2 cellular contexts compared by ENCODE assay signal in the genomic region with DNA sequence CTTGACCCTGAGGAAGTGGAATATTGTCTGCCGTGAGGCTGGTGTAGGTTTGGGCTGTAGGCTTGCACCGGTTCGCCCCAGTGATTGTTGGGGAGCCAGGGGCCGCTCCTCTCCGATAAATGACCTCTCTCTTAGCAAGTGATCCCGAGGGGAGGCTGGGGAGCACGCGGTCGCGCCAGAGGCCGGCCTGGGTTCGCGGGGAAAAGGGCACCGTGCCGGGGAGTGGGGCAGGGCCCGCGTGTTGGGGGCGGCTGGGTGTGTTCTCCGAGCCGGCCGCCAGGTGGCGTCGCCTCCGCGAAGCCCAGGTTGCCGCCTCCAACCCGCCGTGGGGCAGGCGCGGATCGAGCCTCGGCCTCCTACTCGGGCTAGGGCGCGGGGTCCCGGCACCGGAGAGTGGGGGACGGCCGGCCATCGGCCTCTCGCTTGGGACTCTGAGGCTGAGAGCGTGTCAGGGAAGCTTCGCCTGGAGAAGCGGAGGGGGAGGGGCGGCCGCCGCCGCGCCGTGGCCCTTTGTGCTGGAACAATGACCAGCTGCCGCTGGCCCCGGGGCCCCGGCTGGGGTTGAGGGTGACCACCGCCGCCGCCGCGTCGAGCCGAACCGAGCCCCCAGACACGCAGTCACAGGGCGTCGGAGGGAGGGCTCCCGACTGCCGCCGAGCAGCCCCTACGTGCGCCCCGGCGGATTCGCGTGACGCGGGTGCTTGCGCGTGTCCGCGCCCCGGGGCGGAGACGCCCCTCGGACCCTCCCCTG.
TF ChIP-seq lines count a peak whose summit lies in the region.

No MANE protein-coding gene starts in this region.

TF ChIP-seq in HEK293, 187 proteins besides CTCF, POLR2A, EP300 and RAD21 (continued from another document and continues in another):
- TF ChIP-seq, protein P1, sequence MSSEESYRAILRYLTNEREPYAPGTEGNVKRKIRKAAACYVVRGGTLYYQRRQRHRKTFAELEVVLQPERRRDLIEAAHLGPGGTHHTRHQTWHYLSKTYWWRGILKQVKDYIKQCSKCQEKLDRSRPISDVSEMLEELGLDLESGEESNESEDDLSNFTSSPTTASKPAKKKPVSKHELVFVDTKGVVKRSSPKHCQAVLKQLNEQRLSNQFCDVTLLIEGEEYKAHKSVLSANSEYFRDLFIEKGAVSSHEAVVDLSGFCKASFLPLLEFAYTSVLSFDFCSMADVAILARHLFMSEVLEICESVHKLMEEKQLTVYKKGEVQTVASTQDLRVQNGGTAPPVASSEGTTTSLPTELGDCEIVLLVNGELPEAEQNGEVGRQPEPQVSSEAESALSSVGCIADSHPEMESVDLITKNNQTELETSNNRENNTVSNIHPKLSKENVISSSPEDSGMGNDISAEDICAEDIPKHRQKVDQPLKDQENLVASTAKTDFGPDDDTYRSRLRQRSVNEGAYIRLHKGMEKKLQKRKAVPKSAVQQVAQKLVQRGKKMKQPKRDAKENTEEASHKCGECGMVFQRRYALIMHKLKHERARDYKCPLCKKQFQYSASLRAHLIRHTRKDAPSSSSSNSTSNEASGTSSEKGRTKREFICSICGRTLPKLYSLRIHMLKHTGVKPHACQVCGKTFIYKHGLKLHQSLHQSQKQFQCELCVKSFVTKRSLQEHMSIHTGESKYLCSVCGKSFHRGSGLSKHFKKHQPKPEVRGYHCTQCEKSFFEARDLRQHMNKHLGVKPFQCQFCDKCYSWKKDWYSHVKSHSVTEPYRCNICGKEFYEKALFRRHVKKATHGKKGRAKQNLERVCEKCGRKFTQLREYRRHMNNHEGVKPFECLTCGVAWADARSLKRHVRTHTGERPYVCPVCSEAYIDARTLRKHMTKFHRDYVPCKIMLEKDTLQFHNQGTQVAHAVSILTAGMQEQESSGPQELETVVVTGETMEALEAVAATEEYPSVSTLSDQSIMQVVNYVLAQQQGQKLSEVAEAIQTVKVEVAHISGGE (tag by site-specific recombination; conservative IDR thresholded peaks at IDR 0.05; ENCODE audit: low read depth) = peak; percentile 25
- no peak for TF ChIP-seq ZNF404 (tag by site-specific recombination; IDR thresholded peaks at IDR 0.05)
- no peak for TF ChIP-seq ZNF747 (tag by site-specific recombination; IDR thresholded peaks at IDR 0.05)
- TF ChIP-seq, protein P2, sequence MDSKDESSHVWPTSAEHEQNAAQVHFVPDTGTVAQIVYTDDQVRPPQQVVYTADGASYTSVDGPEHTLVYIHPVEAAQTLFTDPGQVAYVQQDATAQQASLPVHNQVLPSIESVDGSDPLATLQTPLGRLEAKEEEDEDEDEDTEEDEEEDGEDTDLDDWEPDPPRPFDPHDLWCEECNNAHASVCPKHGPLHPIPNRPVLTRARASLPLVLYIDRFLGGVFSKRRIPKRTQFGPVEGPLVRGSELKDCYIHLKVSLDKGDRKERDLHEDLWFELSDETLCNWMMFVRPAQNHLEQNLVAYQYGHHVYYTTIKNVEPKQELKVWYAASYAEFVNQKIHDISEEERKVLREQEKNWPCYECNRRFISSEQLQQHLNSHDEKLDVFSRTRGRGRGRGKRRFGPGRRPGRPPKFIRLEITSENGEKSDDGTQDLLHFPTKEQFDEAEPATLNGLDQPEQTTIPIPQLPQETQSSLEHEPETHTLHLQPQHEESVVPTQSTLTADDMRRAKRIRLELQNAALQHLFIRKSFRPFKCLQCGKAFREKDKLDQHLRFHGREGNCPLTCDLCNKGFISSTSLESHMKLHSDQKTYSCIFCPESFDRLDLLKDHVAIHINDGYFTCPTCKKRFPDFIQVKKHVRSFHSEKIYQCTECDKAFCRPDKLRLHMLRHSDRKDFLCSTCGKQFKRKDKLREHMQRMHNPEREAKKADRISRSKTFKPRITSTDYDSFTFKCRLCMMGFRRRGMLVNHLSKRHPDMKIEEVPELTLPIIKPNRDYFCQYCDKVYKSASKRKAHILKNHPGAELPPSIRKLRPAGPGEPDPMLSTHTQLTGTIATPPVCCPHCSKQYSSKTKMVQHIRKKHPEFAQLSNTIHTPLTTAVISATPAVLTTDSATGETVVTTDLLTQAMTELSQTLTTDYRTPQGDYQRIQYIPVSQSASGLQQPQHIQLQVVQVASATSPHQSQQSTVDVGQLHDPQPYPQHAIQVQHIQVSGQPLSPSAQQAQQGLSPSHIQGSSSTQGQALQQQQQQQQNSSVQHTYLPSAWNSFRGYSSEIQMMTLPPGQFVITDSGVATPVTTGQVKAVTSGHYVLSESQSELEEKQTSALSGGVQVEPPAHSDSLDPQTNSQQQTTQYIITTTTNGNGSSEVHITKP (tag by site-specific recombination; IDR thresholded peaks at IDR 0.05) = 0 out of 2 replicates have a peak, but pooled peaks have one; percentile 5
- TF ChIP-seq, protein P3, sequence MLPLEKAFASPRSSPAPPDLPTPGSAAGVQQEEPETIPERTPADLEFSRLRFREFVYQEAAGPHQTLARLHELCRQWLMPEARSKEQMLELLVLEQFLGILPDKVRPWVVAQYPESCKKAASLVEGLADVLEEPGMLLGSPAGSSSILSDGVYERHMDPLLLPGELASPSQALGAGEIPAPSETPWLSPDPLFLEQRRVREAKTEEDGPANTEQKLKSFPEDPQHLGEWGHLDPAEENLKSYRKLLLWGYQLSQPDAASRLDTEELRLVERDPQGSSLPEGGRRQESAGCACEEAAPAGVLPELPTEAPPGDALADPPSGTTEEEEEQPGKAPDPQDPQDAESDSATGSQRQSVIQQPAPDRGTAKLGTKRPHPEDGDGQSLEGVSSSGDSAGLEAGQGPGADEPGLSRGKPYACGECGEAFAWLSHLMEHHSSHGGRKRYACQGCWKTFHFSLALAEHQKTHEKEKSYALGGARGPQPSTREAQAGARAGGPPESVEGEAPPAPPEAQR (tag by site-specific recombination; IDR thresholded peaks at IDR 0.05) = peak; percentile 42; the same call in 1 of the 2 replicates
- no peak for TF ChIP-seq ZNF350 (tag by site-specific recombination; IDR thresholded peaks at IDR 0.05)
- no peak for TF ChIP-seq HOXD13 (CRISPR knock-in tag; IDR thresholded peaks at IDR 0.05; ENCODE audit: borderline replicate concordance)
- no peak for TF ChIP-seq ZNF280D (tag by site-specific recombination; IDR thresholded peaks at IDR 0.05)
- TF ChIP-seq SP2 (tag by site-specific recombination; IDR thresholded peaks at IDR 0.05) = peak; percentile 39

TF ChIP-seq in WTC11, 78 proteins besides CTCF, POLR2A, EP300 and RAD21 (continued from another document and continues in another):
- TF ChIP-seq ARID4B (CRISPR knock-in tag; IDR thresholded peaks at IDR 0.05; ENCODE audit: borderline replicate concordance) (peak; percentile 39; the same call in 1 of the 2 replicates), FOXK1 (CRISPR knock-in tag; IDR thresholded peaks at IDR 0.05) (no peak; the same call in 1 of the 2 replicates), FOXP1 (CRISPR knock-in tag; IDR thresholded peaks at IDR 0.05; ENCODE audit: borderline replicate concordance) (no peak), GABPB1 (CRISPR knock-in tag; IDR thresholded peaks at IDR 0.05) (no peak; the same call in 1 of the 2 replicates), ESRRA (CRISPR knock-in tag; IDR thresholded peaks at IDR 0.05; ENCODE audit: borderline replicate concordance) (peak; percentile 71; the same call in 1 of the 2 replicates), ZNF232 (CRISPR knock-in tag; IDR thresholded peaks at IDR 0.05) (peak; percentile 15; the same call in 1 of the 2 replicates), JAZF1 (CRISPR knock-in tag; IDR thresholded peaks at IDR 0.05) (no peak), HMGA2 (CRISPR knock-in tag; IDR thresholded peaks at IDR 0.05) (no peak), SMAD3 (CRISPR knock-in tag; IDR thresholded peaks at IDR 0.05; ENCODE audit: borderline replicate concordance) (no peak), RORB (CRISPR knock-in tag; IDR thresholded peaks at IDR 0.05) (no peak), IRF1 (CRISPR knock-in tag; IDR thresholded peaks at IDR 0.05) (no peak), NFYB (CRISPR knock-in tag; conservative IDR thresholded peaks at IDR 0.05; ENCODE audit: low read depth) (no peak), SOX15 (CRISPR knock-in tag; IDR thresholded peaks at IDR 0.05) (no peak), ETV6 (CRISPR knock-in tag; IDR thresholded peaks at IDR 0.05) (0 out of 2 replicates have a peak, but pooled peaks have one; percentile 8), TEAD4 (CRISPR knock-in tag; IDR thresholded peaks at IDR 0.05) (no peak), E2F5 (CRISPR knock-in tag; IDR thresholded peaks at IDR 0.05) (peak; percentile 65), GTF2I (CRISPR knock-in tag; conservative IDR thresholded peaks at IDR 0.05) (no peak)
- TF ChIP-seq, protein P4, sequence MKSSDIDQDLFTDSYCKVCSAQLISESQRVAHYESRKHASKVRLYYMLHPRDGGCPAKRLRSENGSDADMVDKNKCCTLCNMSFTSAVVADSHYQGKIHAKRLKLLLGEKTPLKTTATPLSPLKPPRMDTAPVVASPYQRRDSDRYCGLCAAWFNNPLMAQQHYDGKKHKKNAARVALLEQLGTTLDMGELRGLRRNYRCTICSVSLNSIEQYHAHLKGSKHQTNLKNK (CRISPR knock-in tag; IDR thresholded peaks at IDR 0.05) = no peak
- TF ChIP-seq, protein P5, sequence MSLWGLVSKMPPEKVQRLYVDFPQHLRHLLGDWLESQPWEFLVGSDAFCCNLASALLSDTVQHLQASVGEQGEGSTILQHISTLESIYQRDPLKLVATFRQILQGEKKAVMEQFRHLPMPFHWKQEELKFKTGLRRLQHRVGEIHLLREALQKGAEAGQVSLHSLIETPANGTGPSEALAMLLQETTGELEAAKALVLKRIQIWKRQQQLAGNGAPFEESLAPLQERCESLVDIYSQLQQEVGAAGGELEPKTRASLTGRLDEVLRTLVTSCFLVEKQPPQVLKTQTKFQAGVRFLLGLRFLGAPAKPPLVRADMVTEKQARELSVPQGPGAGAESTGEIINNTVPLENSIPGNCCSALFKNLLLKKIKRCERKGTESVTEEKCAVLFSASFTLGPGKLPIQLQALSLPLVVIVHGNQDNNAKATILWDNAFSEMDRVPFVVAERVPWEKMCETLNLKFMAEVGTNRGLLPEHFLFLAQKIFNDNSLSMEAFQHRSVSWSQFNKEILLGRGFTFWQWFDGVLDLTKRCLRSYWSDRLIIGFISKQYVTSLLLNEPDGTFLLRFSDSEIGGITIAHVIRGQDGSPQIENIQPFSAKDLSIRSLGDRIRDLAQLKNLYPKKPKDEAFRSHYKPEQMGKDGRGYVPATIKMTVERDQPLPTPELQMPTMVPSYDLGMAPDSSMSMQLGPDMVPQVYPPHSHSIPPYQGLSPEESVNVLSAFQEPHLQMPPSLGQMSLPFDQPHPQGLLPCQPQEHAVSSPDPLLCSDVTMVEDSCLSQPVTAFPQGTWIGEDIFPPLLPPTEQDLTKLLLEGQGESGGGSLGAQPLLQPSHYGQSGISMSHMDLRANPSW (CRISPR knock-in tag; conservative IDR thresholded peaks at IDR 0.05; ENCODE audit: low read depth) = no peak
- TF ChIP-seq, protein P3 (CRISPR knock-in tag; IDR thresholded peaks at IDR 0.05) = no peak
- TF ChIP-seq, protein P6, sequence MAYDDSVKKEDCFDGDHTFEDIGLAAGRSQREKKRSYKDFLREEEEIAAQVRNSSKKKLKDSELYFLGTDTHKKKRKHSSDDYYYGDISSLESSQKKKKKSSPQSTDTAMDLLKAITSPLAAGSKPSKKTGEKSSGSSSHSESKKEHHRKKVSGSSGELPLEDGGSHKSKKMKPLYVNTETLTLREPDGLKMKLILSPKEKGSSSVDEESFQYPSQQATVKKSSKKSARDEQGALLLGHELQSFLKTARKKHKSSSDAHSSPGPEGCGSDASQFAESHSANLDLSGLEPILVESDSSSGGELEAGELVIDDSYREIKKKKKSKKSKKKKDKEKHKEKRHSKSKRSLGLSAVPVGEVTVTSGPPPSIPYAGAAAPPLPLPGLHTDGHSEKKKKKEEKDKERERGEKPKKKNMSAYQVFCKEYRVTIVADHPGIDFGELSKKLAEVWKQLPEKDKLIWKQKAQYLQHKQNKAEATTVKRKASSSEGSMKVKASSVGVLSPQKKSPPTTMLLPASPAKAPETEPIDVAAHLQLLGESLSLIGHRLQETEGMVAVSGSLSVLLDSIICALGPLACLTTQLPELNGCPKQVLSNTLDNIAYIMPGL (CRISPR knock-in tag; IDR thresholded peaks at IDR 0.05) = peak; percentile 100
